Comparison of ENCODE assay signal across 1 cellular context in the genomic region with DNA sequence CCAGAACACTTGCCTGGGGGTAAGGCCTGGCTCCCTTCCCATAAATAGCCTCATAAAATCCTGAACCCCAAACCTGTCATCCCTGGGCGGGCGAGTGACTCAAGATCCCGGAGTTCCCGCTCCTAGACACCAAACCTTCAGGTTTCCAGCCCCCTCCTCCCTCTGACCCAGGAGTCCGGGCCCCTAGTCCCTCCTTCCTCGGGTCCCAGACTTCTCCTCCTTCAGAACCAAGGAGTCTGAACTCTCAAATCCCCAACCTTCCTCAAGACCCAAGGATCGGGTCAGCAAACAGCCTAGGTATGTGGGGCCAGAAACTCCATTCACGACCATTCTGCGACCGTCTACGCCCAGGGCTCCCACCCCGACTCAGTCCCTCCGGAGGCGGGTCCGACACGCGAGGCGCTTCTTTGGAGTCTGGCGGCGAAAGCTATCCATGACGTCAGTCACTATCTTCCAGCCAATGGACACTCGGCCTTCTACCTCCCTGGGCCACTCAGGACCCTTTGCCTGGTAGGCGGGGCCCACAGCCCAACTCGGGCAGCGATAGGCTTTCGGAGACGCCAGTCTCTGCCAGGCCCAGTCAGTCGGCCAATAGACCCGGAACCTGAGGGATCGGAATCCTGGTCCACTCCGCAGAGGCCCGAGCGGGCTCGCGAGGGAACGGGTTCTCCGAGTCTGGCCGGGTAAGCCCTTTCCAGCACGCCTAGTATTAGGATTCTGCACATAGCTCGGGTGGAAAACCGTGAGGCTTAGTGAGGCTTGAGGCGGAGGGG.
TF ChIP-seq lines count a peak whose summit lies in the region.

No MANE protein-coding gene starts in this region.

TF ChIP-seq in HEK293, 187 proteins besides CTCF, POLR2A, EP300 and RAD21 (continued from another document):
- TF ChIP-seq ZNF398 (tag by site-specific recombination; IDR thresholded peaks at IDR 0.05) (peak; percentile 95), ZNF76 (tag by site-specific recombination; IDR thresholded peaks at IDR 0.05; ENCODE audit: borderline replicate concordance, low read depth) (peak; percentile 91), ZXDB (tag by site-specific recombination; IDR thresholded peaks at IDR 0.05) (peak; percentile 72), ZEB2 (tag by site-specific recombination; IDR thresholded peaks at IDR 0.05) (peak; percentile 75), ZNF311 (tag by site-specific recombination; IDR thresholded peaks at IDR 0.05; ENCODE audit: borderline replicate concordance) (no peak), OSR2 (tag by site-specific recombination; IDR thresholded peaks at IDR 0.05) (no peak), KLF10 (tag by site-specific recombination; IDR thresholded peaks at IDR 0.05) (no peak; the same call in 1 of the 2 replicates), ZNF26 (tag by site-specific recombination; IDR thresholded peaks at IDR 0.05) (no peak), SP3 (tag by site-specific recombination; IDR thresholded peaks at IDR 0.05) (peak; percentile 91), SALL2 (tag by site-specific recombination; IDR thresholded peaks at IDR 0.05; ENCODE audit: borderline replicate concordance) (no peak), ZBTB48 (tag by site-specific recombination; IDR thresholded peaks at IDR 0.05) (peak; percentile 84), KLF1 (tag by site-specific recombination; IDR thresholded peaks at IDR 0.05) (0 out of 2 replicates have a peak, but pooled peaks have one; percentile 58), ZBTB8A (tag by site-specific recombination; IDR thresholded peaks at IDR 0.05) (peak; percentile 82), ZNF214 (tag by site-specific recombination; IDR thresholded peaks at IDR 0.05; ENCODE audit: borderline replicate concordance) (no peak), ZNF558 (tag by site-specific recombination; IDR thresholded peaks at IDR 0.05) (peak; percentile 31; the same call in 1 of the 2 replicates), ZNF837 (tag by site-specific recombination; IDR thresholded peaks at IDR 0.05) (no peak), KLF16 (tag by site-specific recombination; IDR thresholded peaks at IDR 0.05) (peak; percentile 63; the same call in 1 of the 2 replicates), ZNF132 (tag by site-specific recombination; IDR thresholded peaks at IDR 0.05; ENCODE audit: borderline replicate concordance) (no peak), ZNF624 (tag by site-specific recombination; IDR thresholded peaks at IDR 0.05) (no peak)
- TF ChIP-seq, protein P1, sequence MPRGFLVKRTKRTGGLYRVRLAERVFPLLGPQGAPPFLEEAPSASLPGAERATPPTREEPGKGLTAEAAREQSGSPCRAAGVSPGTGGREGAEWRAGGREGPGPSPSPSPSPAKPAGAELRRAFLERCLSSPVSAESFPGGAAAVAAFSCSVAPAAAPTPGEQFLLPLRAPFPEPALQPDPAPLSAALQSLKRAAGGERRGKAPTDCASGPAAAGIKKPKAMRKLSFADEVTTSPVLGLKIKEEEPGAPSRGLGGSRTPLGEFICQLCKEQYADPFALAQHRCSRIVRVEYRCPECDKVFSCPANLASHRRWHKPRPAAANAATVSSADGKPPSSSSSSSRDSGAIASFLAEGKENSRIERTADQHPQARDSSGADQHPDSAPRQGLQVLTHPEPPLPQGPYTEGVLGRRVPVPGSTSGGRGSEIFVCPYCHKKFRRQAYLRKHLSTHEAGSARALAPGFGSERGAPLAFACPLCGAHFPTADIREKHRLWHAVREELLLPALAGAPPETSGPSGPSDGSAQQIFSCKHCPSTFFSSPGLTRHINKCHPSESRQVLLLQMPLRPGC (tag by site-specific recombination; IDR thresholded peaks at IDR 0.05), result peak; percentile 16; the same call in 1 of the 2 replicates
